Comparison of ENCODE assay signal across 8 cellular contexts in the genomic region with DNA sequence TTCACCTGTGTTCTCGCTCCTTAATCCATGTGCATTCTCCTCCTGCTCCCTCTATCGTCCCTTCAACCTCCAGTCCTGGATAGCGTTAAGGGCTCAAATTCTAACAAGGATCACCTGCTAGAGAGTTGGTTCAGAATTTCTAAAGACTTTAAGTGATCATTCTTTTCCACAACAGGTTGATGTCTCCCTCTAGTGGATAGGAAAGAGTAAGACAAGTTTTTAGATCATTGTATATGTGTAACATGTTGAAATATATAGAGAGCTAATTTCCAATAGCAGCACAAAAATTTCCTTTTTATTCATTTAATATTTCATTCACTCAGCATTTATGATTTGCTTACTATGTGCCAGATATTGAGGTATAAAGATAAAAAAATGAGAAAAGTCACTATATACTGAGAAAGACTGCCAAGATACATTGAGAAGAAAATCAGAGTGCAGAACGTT. TPM values are rescaled to one million over a fixed set of nuclear protein-coding genes. Genes with fewer than 3 reads are reported as not detected.
DNase-seq lines count a peak whose midpoint lies in the region; ATAC-seq, FAIRE-seq and TF ChIP-seq lines count a peak whose summit lies in the region.

No MANE protein-coding gene starts in this region.

- DNase-seq in AG09319 (ENCODE audit: extremely low read depth, low read depth) (peak; percentile 10), GM18507 (ENCODE audit: extremely low spot score, insufficient read length, low read depth) (peak; percentile 60), NCI-H2029 (lab: John Stamatoyannopoulos, UW) (peak; percentile 19), foreskin keratinocyte (peak; percentile 36 to 64), pons (ENCODE audit: low spot score) (peak; percentile 66), lower leg skin (ENCODE audit: low spot score in 2 of 2) (no peak)

- TF ChIP-seq CTCF in AG09319 (IDR thresholded peaks at IDR 0.05; ENCODE audit: low read depth, low read length) (peak; percentile 68), foreskin keratinocyte (conservative IDR thresholded peaks at IDR 0.05) (peak; percentile 93), lower leg skin (IDR thresholded peaks at IDR 0.05) (no peak)

- peak; percentile 86 for FAIRE-seq in GM18507 (lab: Jason Lieb, UNC)
- FAIRE-seq in TTC549 (lab: Jason Lieb, UNC): peak; percentile 96

- no peaks in the 10 kb centered on the region for H3K27me3 ChIP-seq in foreskin keratinocyte

- peak; percentile 60 for ATAC-seq in foreskin keratinocyte
- no peak for ATAC-seq in GM19397 (IDR thresholded peaks at IDR 0.05; ENCODE audit: unreplicated experiment)

- no peaks in the 10 kb centered on the region for H3K4me1 ChIP-seq in foreskin keratinocyte

- 15 to 19% methylated on average over 4 of the region's 4 CpGs for WGBS in lower leg skin, 2 donors

- no peak for TF ChIP-seq POLR2A in lower leg skin (IDR thresholded peaks at IDR 0.05)

- intact Hi-C loops in lower leg skin (cut with DNase I; ENCODE audit: low total_unique reads): loop anchor here (10.0 kb wide), 1 partner anchor 509 kb away; no protein-coding TSS in a partner anchor

- no peak overlapping the region for H3K4me3 ChIP-seq in lower leg skin (ENCODE audit: low read depth, poor library complexity, severe bottlenecking)

- H3K27ac ChIP-seq in foreskin keratinocyte: no peak overlapping the region

RNA-seq across cellular contexts. Expression of a gene that starts 9.3 kb away (rescaled TPM):
- total RNA-seq in foreskin keratinocyte (0.04 and 0.10 TPM in 2 replicates), lower leg skin (under 1 TPM; 0.08 to 0.65 (median 0.22) TPM)
- not detected in 2 replicates for polyA plus RNA-seq in foreskin keratinocyte

Comparison
In these comparisons a context has a peak if more than half of its experiments do, and no peak if none do; other contexts are left out.
1. DNase-seq: peak in AG09319 (single experiment), GM18507 (single experiment), NCI-H2029 (single experiment), foreskin keratinocyte (2 of 2) and pons (single experiment); none in lower leg skin (0 of 2).
2. CTCF ChIP-seq: peak in AG09319 (single experiment) and foreskin keratinocyte (single experiment); none in lower leg skin (0 of 3).